In the genomic region with DNA sequence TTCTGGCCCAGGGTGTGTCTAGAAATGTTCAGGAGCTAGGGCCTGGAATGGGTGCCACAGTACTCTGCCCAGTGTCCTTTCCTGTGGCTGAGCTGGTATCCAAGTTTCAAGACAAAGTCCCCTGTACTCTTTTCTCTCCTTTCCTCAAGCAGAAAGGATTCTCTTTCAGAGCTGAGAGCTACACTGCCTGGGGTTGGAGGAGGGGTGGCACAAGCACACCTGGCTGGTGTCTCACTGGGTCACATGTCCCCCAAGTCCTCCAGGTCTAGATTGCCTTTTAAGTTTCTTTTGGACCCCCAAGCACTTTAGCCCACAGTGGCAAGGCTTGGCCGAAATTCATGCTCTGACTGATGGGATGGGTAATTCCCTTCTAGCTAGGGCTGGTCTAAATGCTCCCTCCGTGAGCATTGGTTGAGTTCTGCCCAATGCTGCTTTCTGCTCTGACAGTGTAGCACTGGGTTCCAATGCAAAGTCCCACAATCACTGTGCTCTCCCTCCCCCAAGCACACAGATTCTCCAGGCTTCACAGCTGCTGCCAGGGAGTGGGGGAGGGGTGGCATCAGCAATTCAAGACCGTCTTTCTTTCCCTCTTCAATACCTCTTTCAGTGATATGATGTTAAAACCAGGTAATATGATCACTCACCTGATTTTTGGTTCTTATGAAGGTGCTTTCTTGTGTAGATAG, we compare ENCODE assay signal across 1 cellular context.
TF ChIP-seq lines count a peak whose summit lies in the region.

No MANE protein-coding gene starts in this region.

TF ChIP-seq in GM23338, 12 proteins besides CTCF, POLR2A, EP300 and RAD21 (continued from another document):
- TF ChIP-seq, protein P1, sequence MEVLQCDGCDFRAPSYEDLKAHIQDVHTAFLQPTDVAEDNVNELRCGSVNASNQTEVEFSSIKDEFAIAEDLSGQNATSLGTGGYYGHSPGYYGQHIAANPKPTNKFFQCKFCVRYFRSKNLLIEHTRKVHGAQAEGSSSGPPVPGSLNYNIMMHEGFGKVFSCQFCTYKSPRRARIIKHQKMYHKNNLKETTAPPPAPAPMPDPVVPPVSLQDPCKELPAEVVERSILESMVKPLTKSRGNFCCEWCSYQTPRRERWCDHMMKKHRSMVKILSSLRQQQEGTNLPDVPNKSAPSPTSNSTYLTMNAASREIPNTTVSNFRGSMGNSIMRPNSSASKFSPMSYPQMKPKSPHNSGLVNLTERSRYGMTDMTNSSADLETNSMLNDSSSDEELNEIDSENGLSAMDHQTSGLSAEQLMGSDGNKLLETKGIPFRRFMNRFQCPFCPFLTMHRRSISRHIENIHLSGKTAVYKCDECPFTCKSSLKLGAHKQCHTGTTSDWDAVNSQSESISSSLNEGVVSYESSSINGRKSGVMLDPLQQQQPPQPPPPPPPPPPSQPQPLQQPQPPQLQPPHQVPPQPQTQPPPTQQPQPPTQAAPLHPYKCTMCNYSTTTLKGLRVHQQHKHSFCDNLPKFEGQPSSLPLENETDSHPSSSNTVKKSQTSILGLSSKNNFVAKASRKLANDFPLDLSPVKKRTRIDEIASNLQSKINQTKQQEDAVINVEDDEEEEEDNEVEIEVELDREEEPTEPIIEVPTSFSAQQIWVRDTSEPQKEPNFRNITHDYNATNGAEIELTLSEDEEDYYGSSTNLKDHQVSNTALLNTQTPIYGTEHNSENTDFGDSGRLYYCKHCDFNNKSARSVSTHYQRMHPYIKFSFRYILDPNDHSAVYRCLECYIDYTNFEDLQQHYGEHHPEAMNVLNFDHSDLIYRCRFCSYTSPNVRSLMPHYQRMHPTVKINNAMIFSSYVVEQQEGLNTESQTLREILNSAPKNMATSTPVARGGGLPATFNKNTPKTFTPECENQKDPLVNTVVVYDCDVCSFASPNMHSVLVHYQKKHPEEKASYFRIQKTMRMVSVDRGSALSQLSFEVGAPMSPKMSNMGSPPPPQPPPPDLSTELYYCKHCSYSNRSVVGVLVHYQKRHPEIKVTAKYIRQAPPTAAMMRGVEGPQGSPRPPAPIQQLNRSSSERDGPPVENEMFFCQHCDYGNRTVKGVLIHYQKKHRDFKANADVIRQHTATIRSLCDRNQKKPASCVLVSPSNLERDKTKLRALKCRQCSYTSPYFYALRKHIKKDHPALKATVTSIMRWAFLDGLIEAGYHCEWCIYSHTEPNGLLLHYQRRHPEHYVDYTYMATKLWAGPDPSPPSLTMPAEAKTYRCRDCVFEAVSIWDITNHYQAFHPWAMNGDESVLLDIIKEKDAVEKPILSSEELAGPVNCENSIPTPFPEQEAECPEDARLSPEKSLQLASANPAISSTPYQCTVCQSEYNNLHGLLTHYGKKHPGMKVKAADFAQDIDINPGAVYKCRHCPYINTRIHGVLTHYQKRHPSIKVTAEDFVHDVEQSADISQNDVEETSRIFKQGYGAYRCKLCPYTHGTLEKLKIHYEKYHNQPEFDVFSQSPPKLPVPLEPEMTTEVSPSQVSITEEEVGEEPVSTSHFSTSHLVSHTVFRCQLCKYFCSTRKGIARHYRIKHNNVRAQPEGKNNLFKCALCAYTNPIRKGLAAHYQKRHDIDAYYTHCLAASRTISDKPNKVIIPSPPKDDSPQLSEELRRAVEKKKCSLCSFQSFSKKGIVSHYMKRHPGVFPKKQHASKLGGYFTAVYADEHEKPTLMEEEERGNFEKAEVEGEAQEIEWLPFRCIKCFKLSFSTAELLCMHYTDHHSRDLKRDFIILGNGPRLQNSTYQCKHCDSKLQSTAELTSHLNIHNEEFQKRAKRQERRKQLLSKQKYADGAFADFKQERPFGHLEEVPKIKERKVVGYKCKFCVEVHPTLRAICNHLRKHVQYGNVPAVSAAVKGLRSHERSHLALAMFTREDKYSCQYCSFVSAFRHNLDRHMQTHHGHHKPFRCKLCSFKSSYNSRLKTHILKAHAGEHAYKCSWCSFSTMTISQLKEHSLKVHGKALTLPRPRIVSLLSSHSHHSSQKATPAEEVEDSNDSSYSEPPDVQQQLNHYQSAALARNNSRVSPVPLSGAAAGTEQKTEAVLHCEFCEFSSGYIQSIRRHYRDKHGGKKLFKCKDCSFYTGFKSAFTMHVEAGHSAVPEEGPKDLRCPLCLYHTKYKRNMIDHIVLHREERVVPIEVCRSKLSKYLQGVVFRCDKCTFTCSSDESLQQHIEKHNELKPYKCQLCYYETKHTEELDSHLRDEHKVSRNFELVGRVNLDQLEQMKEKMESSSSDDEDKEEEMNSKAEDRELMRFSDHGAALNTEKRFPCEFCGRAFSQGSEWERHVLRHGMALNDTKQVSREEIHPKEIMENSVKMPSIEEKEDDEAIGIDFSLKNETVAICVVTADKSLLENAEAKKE (CRISPR knock-in tag; IDR thresholded peaks at IDR 0.05): no peak
TF ChIP-seq in GM23338: peak in this region for 0.
